Comparison of ENCODE assay signal across 15 cellular contexts in the genomic region with DNA sequence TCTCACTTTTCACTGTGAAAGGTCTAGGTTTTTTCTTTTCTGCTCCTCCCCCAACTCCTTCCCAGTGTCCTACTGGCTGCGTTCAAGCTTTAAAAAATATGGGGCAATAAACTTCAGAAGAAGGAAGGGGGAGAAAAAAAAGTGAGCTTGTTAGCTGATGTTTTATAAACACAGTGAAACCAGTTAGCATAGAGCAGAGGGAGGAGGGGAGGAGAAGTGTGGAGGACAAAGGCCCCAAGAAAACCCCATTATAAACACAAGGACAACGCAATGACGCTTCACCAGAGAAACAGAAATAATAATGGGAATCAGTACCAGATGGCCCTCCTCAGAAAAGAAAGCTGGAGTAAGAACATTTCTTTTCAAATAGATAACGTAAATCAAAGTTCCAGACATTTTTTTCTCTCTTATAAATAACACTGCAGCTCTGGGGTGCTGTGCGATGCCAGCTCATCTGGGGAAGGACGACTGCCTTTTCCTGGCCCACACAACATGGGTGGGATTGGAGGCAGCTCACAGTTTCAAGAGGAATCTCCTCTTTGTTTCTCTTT.
A peak's percentile ranks its signal among the peaks of the same experiment; 100 is the strongest.
DNase-seq lines count a peak whose midpoint lies in the region; ATAC-seq and TF ChIP-seq lines count a peak whose summit lies in the region.
"Had no signal": no experiment of that assay in that cellular context is flagged by ENCODE, and none has a peak within 500 bp of the region (broad histone marks: within the 10 kb centered on the region; RNA-seq: fewer than 3 reads in every experiment).

No MANE protein-coding gene starts in this region.

- no peaks in the 10 kb centered on the region for H3K9me3 Mint-ChIP-seq in T-cell
- H3K9me3 Mint-ChIP-seq: activated naive CD4-positive, alpha-beta T cell treated with anti-CD3 and anti-CD28 coated beads, Interleukin-2, amount 10 ng/mL, durations not matched to agents 7 days and 5 days had no signal

- H3K4me1 ChIP-seq in PC-3 (ENCODE audit: insufficient read depth, low read length) = peaks cover 27% of the 10 kb centered on the region
- H3K4me1 ChIP-seq in ectodermal cell (ENCODE audit: control insufficient read depth, insufficient read depth, low read length) = peaks cover 18% of the 10 kb centered on the region
- H3K4me1 ChIP-seq in mesenchymal stem cell (ENCODE audit: control insufficient read depth, insufficient read depth, low read depth, low read length) = peaks cover 15% of the 10 kb centered on the region
- H3K4me1 ChIP-seq in stomach smooth muscle (ENCODE audit: control insufficient read depth, insufficient read depth, low read length) = peaks cover 40% of the 10 kb centered on the region

- H3K4me3 ChIP-seq in PC-3 (ENCODE audit: low read length) = no peak overlapping the region
- H3K4me3 ChIP-seq in ectodermal cell (ENCODE audit: insufficient read depth, low read depth, low read length) = no peak overlapping the region
- H3K4me3 ChIP-seq in mesenchymal stem cell (ENCODE audit: insufficient read depth in 1 of 2, low read depth in 1 of 2, low read length in 2 of 2) = no peak overlapping the region
- peak overlapping the region in 1 of 2 donors; percentile 22 for H3K4me3 ChIP-seq in stomach smooth muscle (ENCODE audit: low read length in 2 of 2)

- H4K91ac ChIP-seq in mesenchymal stem cell (ENCODE audit: low read length) = no peak overlapping the region

- peak overlapping the region; percentile 46 to 92 for H3K18ac ChIP-seq in mesenchymal stem cell (ENCODE audit: low read depth in 1 of 2, low read length in 2 of 2)

- H3K9me3 ChIP-seq in PC-3 (ENCODE audit: low read length) (no peaks in the 10 kb centered on the region), ectodermal cell (ENCODE audit: control insufficient read depth, low read length) (no peaks in the 10 kb centered on the region), mesenchymal stem cell (ENCODE audit: control insufficient read depth, low read length) (no peaks in the 10 kb centered on the region), stomach smooth muscle (ENCODE audit: control insufficient read depth in 2 of 2, low read length in 2 of 2) (no peaks in the 10 kb centered on the region)

- no peak overlapping the region for H3K27ac Mint-ChIP-seq in T-cell
- H3K27ac Mint-ChIP-seq: activated naive CD4-positive, alpha-beta T cell treated with anti-CD3 and anti-CD28 coated beads, Interleukin-2, amount 10 ng/mL, durations not matched to agents 7 days and 5 days; CD4-positive, CD25-positive, alpha-beta regulatory T cell had no signal

- no peak overlapping the region for H2AK5ac ChIP-seq in mesenchymal stem cell (ENCODE audit: low read length, severe bottlenecking)

- H4K8ac ChIP-seq in mesenchymal stem cell (ENCODE audit: low read length) = peak overlapping the region; percentile 78

- CTCF ChIA-PET in PC-3 (lab: Charles Lee) = interaction anchor here (0.9 to 1.1 kb wide), 2 partner anchors 8 to 148 kb away, joined by 4 to 8 read pairs; no protein-coding TSS in a partner anchor
- CTCF ChIA-PET in T-cell (lab: Charles Lee) = interaction anchor here in 1 of 2 donors (1.4 kb wide), 1 partner anchor 13 kb away, joined by 4 read pairs; no protein-coding TSS in a partner anchor

- H3F3A ChIP-seq in PC-3 (ENCODE audit: low read length, unreplicated experiment) = no peaks in the 10 kb centered on the region

- no peak overlapping the region for H3K9ac ChIP-seq in PC-3 (ENCODE audit: low read length)
- no peak overlapping the region for H3K9ac ChIP-seq in mesenchymal stem cell (ENCODE audit: low read length)
- H3K9ac ChIP-seq in stomach smooth muscle (ENCODE audit: low read length in 2 of 2) = peak overlapping the region in 1 of 2 donors; percentile 27

- H3K79me1 ChIP-seq in mesenchymal stem cell (replicated peaks; ENCODE audit: low read length, poor library complexity, severe bottlenecking) = no peaks in the 10 kb centered on the region

- peaks cover 3 to 7% of the 10 kb centered on the region in 2 donors for H3K27me3 Mint-ChIP-seq in T-cell

- intact Hi-C loops in PC-3 (cut with micrococcal nuclease) = no loop called here

- ATAC-seq in PC-3 (peak; percentile 8; the same call in 1 of the 2 replicates), T-cell (replicated peaks in 1 of 4) (no peak)

- H3K4me2 ChIP-seq in PC-3 (ENCODE audit: low read length) = no peak overlapping the region
- H3K4me2 ChIP-seq in mesenchymal stem cell (ENCODE audit: low read length, poor library complexity, severe bottlenecking) = no peak overlapping the region

- H3K27me3 ChIP-seq in PC-3 (ENCODE audit: low read length) = no peaks in the 10 kb centered on the region
- no peaks in the 10 kb centered on the region for H3K27me3 ChIP-seq in ectodermal cell (ENCODE audit: control insufficient read depth, insufficient read depth, low read length, poor library complexity, severe bottlenecking)
- no peaks in the 10 kb centered on the region for H3K27me3 ChIP-seq in mesenchymal stem cell (ENCODE audit: control insufficient read depth in 1 of 2, insufficient read depth in 1 of 2, low read length in 2 of 2)
- H3K27me3 ChIP-seq in stomach smooth muscle (ENCODE audit: control insufficient read depth in 1 of 2, insufficient read depth in 2 of 2, low read length in 2 of 2) = no peaks in the 10 kb centered on the region

- peak overlapping the region; percentile 96 for H2BK120ac ChIP-seq in mesenchymal stem cell (ENCODE audit: low read depth, low read length)

- H2BK15ac ChIP-seq in mesenchymal stem cell (ENCODE audit: low read depth, poor library complexity, severe bottlenecking) = peak overlapping the region; percentile 49

- H3K27ac ChIP-seq in PC-3 (ENCODE audit: low read length) = peak overlapping the region; percentile 35
- peak overlapping the region; percentile 61 for H3K27ac ChIP-seq in ectodermal cell (ENCODE audit: insufficient read depth, low read depth, low read length, poor library complexity, severe bottlenecking)
- no peak overlapping the region for H3K27ac ChIP-seq in mesenchymal stem cell (ENCODE audit: low read length, poor library complexity, severe bottlenecking)
- peak overlapping the region; percentile 70 for H3K27ac ChIP-seq in stomach smooth muscle (ENCODE audit: low read length)
- H3K27ac ChIP-seq: WERI-Rb-1 had no signal

- no peak overlapping the region for H3K4me3 Mint-ChIP-seq in T-cell
- H3K4me3 Mint-ChIP-seq: activated naive CD4-positive, alpha-beta T cell treated with anti-CD3 and anti-CD28 coated beads, Interleukin-2, amount 10 ng/mL, durations not matched to agents 7 days and 5 days; CD4-positive, CD25-positive, alpha-beta regulatory T cell had no signal

- 80 to 85% methylated on average over 4 to 6 of the region's 6 CpGs for WGBS in ectodermal cell, 2 experiments
- WGBS in mesenchymal stem cell = 3% methylated on average over 4 of the region's 6 CpGs

- no peak overlapping the region for H3K23ac ChIP-seq in mesenchymal stem cell (ENCODE audit: low read length in 2 of 2)

- peak overlapping the region; percentile 32 to 79 for H3K4ac ChIP-seq in mesenchymal stem cell (ENCODE audit: low read depth in 1 of 2, low read length in 2 of 2)

- H3K4me1 Mint-ChIP-seq in T-cell = no peaks in the 10 kb centered on the region
- H3K4me1 Mint-ChIP-seq: activated naive CD4-positive, alpha-beta T cell treated with anti-CD3 and anti-CD28 coated beads, Interleukin-2, amount 10 ng/mL, durations not matched to agents 7 days and 5 days; CD4-positive, CD25-positive, alpha-beta regulatory T cell had no signal

- H3K36me3 ChIP-seq in PC-3 (ENCODE audit: low read depth, low read length) = no peaks in the 10 kb centered on the region
- H3K36me3 ChIP-seq in ectodermal cell (ENCODE audit: control insufficient read depth, insufficient read depth, low read length) = peaks cover 18% of the 10 kb centered on the region
- no peaks in the 10 kb centered on the region for H3K36me3 ChIP-seq in mesenchymal stem cell (ENCODE audit: control insufficient read depth in 1 of 2, insufficient read depth in 2 of 2, low read depth in 1 of 2, low read length in 2 of 2)
- no peaks in the 10 kb centered on the region for H3K36me3 ChIP-seq in stomach smooth muscle (ENCODE audit: control insufficient read depth in 2 of 2, insufficient read depth in 2 of 2, low read length in 2 of 2)
- H3K36me3 ChIP-seq: WERI-Rb-1 had no signal

- H3K36me3 Mint-ChIP-seq in T-cell = no peaks in the 10 kb centered on the region
- H3K36me3 Mint-ChIP-seq: activated naive CD4-positive, alpha-beta T cell treated with anti-CD3 and anti-CD28 coated beads, Interleukin-2, amount 10 ng/mL, durations not matched to agents 7 days and 5 days; CD4-positive, CD25-positive, alpha-beta regulatory T cell had no signal

- in situ Hi-C loops in ACHN (cut with HindIII; ENCODE audit: low pct_ligation_motif_present, low pct_unique_long_range_greater_than_20kb, low sequenced_read_pairs) = no loop called here

- DNase-seq in PC-3 (no peak), mesenchymal stem cell (peak; percentile 91), T-cell (no peak), DMS53 (lab: John Stamatoyannopoulos, UW) (no peak), ACHN (no peak)
- no peak for DNase-seq in activated CD8-positive, alpha-beta memory T cell treated with anti-CD3 and anti-CD28 coated beads for 24 hours
- DNase-seq: activated naive CD4-positive, alpha-beta T cell treated with anti-CD3 and anti-CD28 coated beads, Interleukin-2, amount 10 ng/mL, durations not matched to agents 7 days and 5 days; CD4-positive, CD25-positive, alpha-beta regulatory T cell; erythroblast; NCI-H1105; NCI-H226; SW 1271; WERI-Rb-1 had no signal

- no peaks in the 10 kb centered on the region for H4K20me1 ChIP-seq in PC-3 (ENCODE audit: low read length)

- H3K79me2 ChIP-seq in PC-3 (ENCODE audit: low read length) = no peaks in the 10 kb centered on the region

- no peak overlapping the region for H2BK5ac ChIP-seq in mesenchymal stem cell (ENCODE audit: low read depth, low read length, poor library complexity, severe bottlenecking)

- H2BK12ac ChIP-seq in mesenchymal stem cell (ENCODE audit: low read length in 2 of 2) = peak overlapping the region; percentile 84 to 94

- no peak overlapping the region for H3K14ac ChIP-seq in mesenchymal stem cell (ENCODE audit: low read length in 2 of 2)

- no peaks in the 10 kb centered on the region for H3K9me2 ChIP-seq in PC-3 (replicated peaks; ENCODE audit: low read length)

- POLR2A ChIA-PET in PC-3 (lab: Charles Lee; ENCODE audit: unreplicated experiment) (interaction anchor here (0.6 kb wide), 1 partner anchor 10 kb away, joined by 5 read pairs; no protein-coding TSS in a partner anchor), T-cell (lab: Charles Lee) (no interaction called here)

- TF ChIP-seq CTCF in PC-3 (conservative IDR thresholded peaks at IDR 0.05; ENCODE audit: low read depth, low read length) = no peak

- H2AFZ ChIP-seq in PC-3 (ENCODE audit: low read length) (no peak overlapping the region), mesenchymal stem cell (ENCODE audit: low read depth, low read length) (no peak overlapping the region)

- BruUV-seq in PC-3 (replicated peaks; lab: Mats Ljungman, UMichigan) = no TSS peak
